ENCODE assay signal across 8 cellular contexts in genomic region chr12:3803865-3804472, GRCh38. TPM values are rescaled to one million over a fixed set of nuclear protein-coding genes. Genes with fewer than 3 reads are reported as not detected.
A peak's percentile ranks its signal among the peaks of the same experiment; 100 is the strongest.
DNase-seq lines count a peak whose midpoint lies in the region; ATAC-seq and TF ChIP-seq lines count a peak whose summit lies in the region.

No MANE protein-coding gene starts in this region.

- no peaks in the 10 kb centered on the region for H3F3A ChIP-seq in SU-DHL-6 (ENCODE audit: insufficient read depth)

- H3K36me3 ChIP-seq in SU-DHL-6 (ENCODE audit: low read length) = no peaks in the 10 kb centered on the region
- H3K36me3 ChIP-seq in heart right ventricle = peaks cover 0 to 41% (median 0%) of the 10 kb centered on the region in 9 donors
- peaks cover 0 to 3% of the 10 kb centered on the region in 2 donors for H3K36me3 ChIP-seq in aorta (ENCODE audit: control insufficient read depth in 1 of 2, insufficient read depth in 2 of 2, low read length in 1 of 2)

- no peaks in the 10 kb centered on the region for H3K79me2 ChIP-seq in SU-DHL-6 (ENCODE audit: insufficient read depth, low read length)

- H3K27me3 ChIP-seq in SU-DHL-6 (ENCODE audit: low read length) (no peaks in the 10 kb centered on the region), heart right ventricle (no peaks in the 10 kb centered on the region), aorta (ENCODE audit: control insufficient read depth in 1 of 2, insufficient read depth in 2 of 2, low read length in 1 of 2) (no peaks in the 10 kb centered on the region)

- no peaks in the 10 kb centered on the region for H3K9me2 ChIP-seq in SU-DHL-6 (replicated peaks; ENCODE audit: insufficient read depth, low read length)

- TF ChIP-seq CTCF in GM12875 (IDR thresholded peaks at IDR 0.05; ENCODE audit: borderline replicate concordance, insufficient read depth, low read depth, low read length) (peak; percentile 88), SU-DHL-6 (IDR thresholded peaks at IDR 0.05; ENCODE audit: insufficient read depth, low read length, poor library complexity, severe bottlenecking) (peak; percentile 83), heart right ventricle (IDR thresholded peaks at IDR 0.05) (peak; percentile 64 to 90 (median 85))

- H3K27me3 Mint-ChIP-seq in activated naive CD8-positive, alpha-beta T cell treated with anti-CD3 and anti-CD28 coated beads for 36 hours = no peaks in the 10 kb centered on the region

- H3K9me3 Mint-ChIP-seq in activated naive CD8-positive, alpha-beta T cell treated with anti-CD3 and anti-CD28 coated beads for 36 hours = no peaks in the 10 kb centered on the region

- DNase-seq in NCI-H1105 treated with DMSO at 0.1 percent for 48 hours (lab: John Stamatoyannopoulos, UW) (peak; percentile 74), heart right ventricle (peak; percentile 59 to 67), pulmonary artery endothelial cell (ENCODE audit: low read depth, low spot score) (peak; percentile 26), aorta (peak; percentile 79 to 85)
- DNase-seq in activated naive CD8-positive, alpha-beta T cell treated with anti-CD3 and anti-CD28 coated beads for 36 hours = peak; percentile 55

- peaks cover 4% of the 10 kb centered on the region for H3K4me1 Mint-ChIP-seq in activated naive CD8-positive, alpha-beta T cell treated with anti-CD3 and anti-CD28 coated beads for 36 hours

- no peak overlapping the region for H3K4me2 ChIP-seq in SU-DHL-6 (ENCODE audit: low read depth, low read length, poor library complexity, severe bottlenecking)

- WGBS in heart right ventricle, 2 donors = 44 to 46% methylated on average over 14 of the region's 14 CpGs
- 44% methylated on average over 14 of the region's 14 CpGs for WGBS in aorta, 2 donors

- H3K4me3 ChIP-seq in GM12875 (ENCODE audit: low read depth, low read length) (no peak overlapping the region), SU-DHL-6 (ENCODE audit: insufficient read depth, low read length, poor library complexity, severe bottlenecking) (no peak overlapping the region), heart right ventricle (no peak overlapping the region), aorta (ENCODE audit: low read length in 2 of 2) (no peak overlapping the region)

- no peaks in the 10 kb centered on the region for H4K20me1 ChIP-seq in SU-DHL-6 (ENCODE audit: low read depth, low read length)

- H3K27ac Mint-ChIP-seq in activated naive CD8-positive, alpha-beta T cell treated with anti-CD3 and anti-CD28 coated beads for 36 hours = no peak overlapping the region

- no peak overlapping the region for H2AFZ ChIP-seq in SU-DHL-6 (ENCODE audit: low read depth, low read length, severe bottlenecking)

- H3K36me3 Mint-ChIP-seq in activated naive CD8-positive, alpha-beta T cell treated with anti-CD3 and anti-CD28 coated beads for 36 hours = no peaks in the 10 kb centered on the region

- no peak overlapping the region for H3K4me3 Mint-ChIP-seq in activated naive CD8-positive, alpha-beta T cell treated with anti-CD3 and anti-CD28 coated beads for 36 hours

- ATAC-seq in heart right ventricle (peak; percentile 61 to 87 (median 76)), aorta (ENCODE audit: low FRiP score) (peak; percentile 67), HG02678 (IDR thresholded peaks at IDR 0.05; ENCODE audit: unreplicated experiment) (no peak)

- no peak overlapping the region for H3K9ac ChIP-seq in SU-DHL-6 (ENCODE audit: low read length)

- H3K27ac ChIP-seq in SU-DHL-6 (ENCODE audit: low read depth, low read length) = no peak overlapping the region
- no peak overlapping the region for H3K27ac ChIP-seq in heart right ventricle
- no peak overlapping the region for H3K27ac ChIP-seq in aorta (ENCODE audit: low read depth in 1 of 2, low read length in 2 of 2)

- H3K9me3 ChIP-seq in SU-DHL-6 (ENCODE audit: insufficient read depth, low read length) (no peaks in the 10 kb centered on the region), heart right ventricle (no peaks in the 10 kb centered on the region), aorta (ENCODE audit: control insufficient read depth, low read length) (no peaks in the 10 kb centered on the region)

- H3K4me1 ChIP-seq in heart right ventricle (no peaks in the 10 kb centered on the region), aorta (ENCODE audit: control insufficient read depth in 1 of 2, insufficient read depth in 2 of 2, low read length in 2 of 2) (no peaks in the 10 kb centered on the region)

- intact Hi-C loops in heart right ventricle (cut with DNase I) (loop anchor here in 9 of 10 donors (1.0 to 10.0 kb wide), 4 partner anchors 499 to 505 kb away; no protein-coding TSS in a partner anchor), aorta (cut with DNase I) (loop anchor here (5.0 kb wide), 1 partner anchor 502 kb away; no protein-coding TSS in a partner anchor)

RNA-seq across cellular contexts. Expression of gene CRACR2A, which starts 51.1 kb away (rescaled TPM):
- total RNA-seq in activated naive CD8-positive, alpha-beta T cell treated with anti-CD3 and anti-CD28 coated beads for 36 hours = 10 to 100 TPM; 24.5 to 26.0 TPM
- 10 to 100 TPM in 1 of 10 donors, 1 to 10 TPM in 9; 2.4 to 10.4 (median 5.0) TPM for total RNA-seq in heart right ventricle
- 1 to 10 TPM in 1 of 2 donors, under 1 TPM in 1; 0.64 to 3.4 TPM for polyA plus RNA-seq in heart right ventricle
- 7.1 and 19.5 TPM in 2 replicates for total RNA-seq in pulmonary artery endothelial cell
- total RNA-seq in aorta = 1 to 10 TPM; 3.5 to 5.0 TPM
- polyA plus RNA-seq in aorta = 1 to 10 TPM in 1 of 2 donors, under 1 TPM in 1; 0.49 to 6.9 TPM

Comparison
In these comparisons a context has a peak if more than half of its experiments do, and no peak if none do; other contexts are left out.
1. DNase-seq: peak in every context shown above with its lines; median percentile 82 in aorta; 74 in NCI-H1105 treated with DMSO at 0.1 percent for 48 hours; 63 in heart right ventricle; 55 in activated naive CD8-positive, alpha-beta T cell treated with anti-CD3 and anti-CD28 coated beads for 36 hours; 26 in pulmonary artery endothelial cell.